8 cellular contexts compared by ENCODE assay signal in genomic region chr7:137903382-137904169, GRCh38. TPM values are rescaled to one million over a fixed set of nuclear protein-coding genes. Genes with fewer than 3 reads are reported as not detected.
DNase-seq lines count a peak whose midpoint lies in the region; ATAC-seq and TF ChIP-seq lines count a peak whose summit lies in the region.

No MANE protein-coding gene starts in this region.

- H3K4me3 ChIP-seq in coronary artery (no peak overlapping the region), lower lobe of right lung (no peak overlapping the region)

- TF ChIP-seq CTCF in CD14-positive monocyte (IDR thresholded peaks at IDR 0.05) (peak; percentile 87), coronary artery (IDR thresholded peaks at IDR 0.05) (peak; percentile 85), lower lobe of right lung (IDR thresholded peaks at IDR 0.05) (peak; percentile 82)

- H3K9me3 ChIP-seq in lower lobe of right lung = no peaks in the 10 kb centered on the region

- H3K27me3 ChIP-seq in lower lobe of right lung (ENCODE audit: low read depth) = no peaks in the 10 kb centered on the region

- intact Hi-C loops in CD14-positive monocyte (cut with micrococcal nuclease) (loop anchor here (2.0 to 10.0 kb wide), 3 partner anchors 105 to 835 kb away; no protein-coding TSS in a partner anchor), lower lobe of right lung (cut with DNase I) (loop anchor here (5.0 kb wide), 1 partner anchor 104 kb away; no protein-coding TSS in a partner anchor)

- no peak overlapping the region for H3K4me3 Mint-ChIP-seq in CD14-positive monocyte

- peaks cover 59 to 78% of the 10 kb centered on the region in 2 donors for H3K36me3 Mint-ChIP-seq in CD14-positive monocyte

- H3K36me3 ChIP-seq in lower lobe of right lung = peaks cover 89% of the 10 kb centered on the region

- peak; percentile 74 for DNase-seq in CD14-positive monocyte (ENCODE audit: low spot score)
- DNase-seq in NCI-H446 treated with DMSO at 0.1 percent for 48 hours (lab: John Stamatoyannopoulos, UW) = peak; percentile 25
- DNase-seq in activated CD4-positive, alpha-beta T cell treated with anti-CD3 and anti-CD28 coated beads for 1 hour = peak; percentile 39
- DNase-seq in coronary artery (ENCODE audit: low spot score) = no peak
- no peak for DNase-seq in lower lobe of right lung
- peak; percentile 26 to 41 for DNase-seq in stimulated activated CD8-positive, alpha-beta memory T cell treated with anti-CD3 and anti-CD28 coated beads, Interleukin-2, amount 100 ng/mL, for 1 hour (ENCODE audit: low read depth in 2 of 2)

- H3K27me3 Mint-ChIP-seq in CD14-positive monocyte (ENCODE audit: low read depth in 3 of 3) = peaks cover 0 to 3% (median 0%) of the 10 kb centered on the region in 3 donors

- H3K4me1 Mint-ChIP-seq in CD14-positive monocyte = peaks cover 22% of the 10 kb centered on the region

- H3K27ac ChIP-seq in coronary artery (peak overlapping the region in 1 of 2 donors; percentile 26), lower lobe of right lung (no peak overlapping the region)

- ATAC-seq in GM19328 (IDR thresholded peaks at IDR 0.05; ENCODE audit: unreplicated experiment) (peak; percentile 54), HG03432 (IDR thresholded peaks at IDR 0.05; ENCODE audit: unreplicated experiment) (peak; percentile 68), lower lobe of right lung (peak; percentile 77 to 83)

- peaks cover 16% of the 10 kb centered on the region for H3K4me1 ChIP-seq in lower lobe of right lung

- peaks cover 0 to 4% (median 0%) of the 10 kb centered on the region in 7 donors for H3K9me3 Mint-ChIP-seq in CD14-positive monocyte

- peak overlapping the region in 5 of 7 donors; percentile 46 to 75 (median 60) for H3K27ac Mint-ChIP-seq in CD14-positive monocyte

RNA-seq across cellular contexts. Expression of gene DGKI, which starts 56.8 kb away (rescaled TPM):
- polyA plus RNA-seq in CD14-positive monocyte = not detected
- 0.09 TPM for total RNA-seq in lower lobe of right lung

Comparison
In these comparisons a context has a peak if more than half of its experiments do, and no peak if none do; other contexts are left out.
1. DNase-seq: peak in CD14-positive monocyte (single experiment), NCI-H446 treated with DMSO at 0.1 percent for 48 hours (single experiment), activated CD4-positive, alpha-beta T cell treated with anti-CD3 and anti-CD28 coated beads for 1 hour (single experiment) and stimulated activated CD8-positive, alpha-beta memory T cell treated with anti-CD3 and anti-CD28 coated beads, Interleukin-2, amount 100 ng/mL, for 1 hour (2 of 2); none in coronary artery (single experiment) and lower lobe of right lung (single experiment).
2. Peak in every context shown above with its lines, with median percentiles within 50 percentile points of each other: CTCF ChIP-seq and ATAC-seq.